17 cellular contexts compared by ENCODE assay signal in the genomic region with DNA sequence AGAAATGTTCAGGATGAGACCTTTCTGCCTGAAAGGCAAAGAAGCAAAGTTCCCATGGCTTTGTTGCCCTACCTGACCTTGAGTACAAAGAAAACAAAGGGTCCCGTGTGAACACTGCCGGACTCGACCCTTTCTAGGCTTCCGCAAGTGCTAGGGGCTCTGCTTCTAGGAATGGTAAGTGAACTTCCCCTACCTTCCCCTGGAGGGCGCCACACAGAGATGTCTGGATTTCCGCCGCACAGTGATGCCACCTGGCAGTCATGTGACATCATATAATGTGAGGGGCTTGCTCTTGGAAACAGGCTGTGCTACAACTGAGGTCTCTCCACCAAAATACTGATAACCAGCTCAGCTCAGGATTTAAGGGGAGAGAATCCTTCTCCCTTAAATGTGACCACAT.
A peak's percentile ranks its signal among the peaks of the same experiment; 100 is the strongest.
DNase-seq lines count a peak whose midpoint lies in the region; ATAC-seq, FAIRE-seq and TF ChIP-seq lines count a peak whose summit lies in the region.
"Had no signal": no experiment of that assay in that cellular context is flagged by ENCODE, and none has a peak within 500 bp of the region (broad histone marks: within the 10 kb centered on the region; RNA-seq: fewer than 3 reads in every experiment).

No MANE protein-coding gene starts in this region.

- no peaks in the 10 kb centered on the region for H3K9me2 ChIP-seq in DOHH2 (replicated peaks; ENCODE audit: control insufficient read depth, low read length)

- no peak overlapping the region for H3K27ac ChIP-seq in DOHH2 (ENCODE audit: low read depth, low read length)
- H3K27ac ChIP-seq in OCI-LY3 (ENCODE audit: low read length), result no peak overlapping the region
- H3K27ac ChIP-seq: GM23248 had no signal

- no peaks in the 10 kb centered on the region for H4K20me1 ChIP-seq in DOHH2 (ENCODE audit: control insufficient read depth, insufficient read depth, low read depth, low read length)
- no peaks in the 10 kb centered on the region for H4K20me1 ChIP-seq in OCI-LY3 (ENCODE audit: insufficient read depth, low read length)

- ATAC-seq in GM18505 (IDR thresholded peaks at IDR 0.05; ENCODE audit: unreplicated experiment) (no peak), GM21717 (IDR thresholded peaks at IDR 0.05; ENCODE audit: unreplicated experiment) (no peak)

- no peaks in the 10 kb centered on the region for H3F3A ChIP-seq in DOHH2 (ENCODE audit: control insufficient read depth, insufficient read depth)

- H3K9ac ChIP-seq in OCI-LY3 (ENCODE audit: low read length), result no peak overlapping the region
- H3K9ac ChIP-seq: GM23248 had no signal

- H2AFZ ChIP-seq in OCI-LY3 (ENCODE audit: low read depth, low read length), result no peak overlapping the region
- H2AFZ ChIP-seq: GM23248 had no signal

- TF ChIP-seq POLR2A in GM18505 (IDR thresholded peaks at IDR 0.05; ENCODE audit: borderline replicate concordance, extremely low read depth, insufficient read depth, insufficient read length), result no peak

- FAIRE-seq in HTR-8/SVneo (lab: Jason Lieb, UNC), result no peak
- FAIRE-seq: G401.6 had no signal

- DNase-seq in GM13977 (ENCODE audit: low spot score) (no peak), fibroblast of mammary gland (ENCODE audit: low read depth) (no peak), NCI-H1436 treated with DMSO at 0.1 percent for 48 hours (lab: John Stamatoyannopoulos, UW) (no peak), HTR-8/SVneo (ENCODE audit: insufficient read length, low spot score) (no peak)
- DNase-seq: activated CD8-positive, alpha-beta memory T cell treated with anti-CD3 and anti-CD28 coated beads for 24 hours; activated effector memory CD4-positive, alpha-beta T cell treated with anti-CD3 and anti-CD28 coated beads, Interleukin-2, amount 50 U/mL, for 16 hours; CD4-positive, CD25-positive, alpha-beta regulatory T cell; GM23248; naive B cell; NCI-H2029; SIG-M5; T1000 had no signal

- H3K4me3 ChIP-seq in DOHH2 (ENCODE audit: low read length) (no peak overlapping the region), OCI-LY3 (ENCODE audit: low read length) (no peak overlapping the region), fibroblast of mammary gland (ENCODE audit: control insufficient read depth, low read depth, low read length) (no peak overlapping the region)
- H3K4me3 ChIP-seq: GM23248 had no signal

- H3K4me1 ChIP-seq in DOHH2 (ENCODE audit: control insufficient read depth, low read length), result no peaks in the 10 kb centered on the region
- peaks cover 28% of the 10 kb centered on the region for H3K4me1 ChIP-seq in OCI-LY3 (ENCODE audit: low read length)

- peak; percentile 67 for TF ChIP-seq CTCF in DOHH2 (IDR thresholded peaks at IDR 0.05; ENCODE audit: low read depth, low read length, poor library complexity, severe bottlenecking)
- TF ChIP-seq CTCF in GM13977 (IDR thresholded peaks at IDR 0.05; ENCODE audit: extremely low read depth, insufficient read depth, missing control alignments), result peak; percentile 10
- peak; percentile 29 for TF ChIP-seq CTCF in OCI-LY3 (IDR thresholded peaks at IDR 0.05; ENCODE audit: low read depth, low read length)
- peak; percentile 9 for TF ChIP-seq CTCF in fibroblast of mammary gland (conservative IDR thresholded peaks at IDR 0.05; ENCODE audit: control insufficient read depth, insufficient read depth, low read depth, low read length)

- H3K79me2 ChIP-seq in DOHH2 (ENCODE audit: control insufficient read depth, low read length), result no peaks in the 10 kb centered on the region
- no peaks in the 10 kb centered on the region for H3K79me2 ChIP-seq in OCI-LY3 (ENCODE audit: low read length)

- in situ Hi-C loops in GM13977 (cut with MboI; ENCODE audit: low pct_unique_long_range_greater_than_20kb, low sequenced_read_pairs, unreplicated experiment), result no loop called here

- H3K36me3 ChIP-seq in DOHH2 (ENCODE audit: control insufficient read depth, low read length), result no peaks in the 10 kb centered on the region
- no peaks in the 10 kb centered on the region for H3K36me3 ChIP-seq in OCI-LY3 (replicated peaks; ENCODE audit: low read depth, low read length)

- H3K27me3 ChIP-seq in DOHH2 (ENCODE audit: control insufficient read depth, low read length) (peaks cover 8% of the 10 kb centered on the region; the same call in 1 of the 2 replicates), OCI-LY3 (ENCODE audit: low read depth, low read length) (peaks cover 5% of the 10 kb centered on the region)

- no peaks in the 10 kb centered on the region for H3K9me3 ChIP-seq in DOHH2 (ENCODE audit: control insufficient read depth, insufficient read depth, low read length)
- H3K9me3 ChIP-seq in OCI-LY3 (ENCODE audit: insufficient read depth, low read length), result no peaks in the 10 kb centered on the region

- H3K4me2 ChIP-seq in DOHH2 (ENCODE audit: low read length) (no peak overlapping the region), OCI-LY3 (ENCODE audit: low read length) (no peak overlapping the region)

Comparison
In these comparisons a context has a peak if more than half of its experiments do, and no peak if none do; other contexts are left out.
1. CTCF ChIP-seq: peak in every context shown above with its lines; median percentile 67 in DOHH2; 29 in OCI-LY3; 10 in GM13977; 9 in fibroblast of mammary gland.